Comparison of ENCODE assay signal across 37 cellular contexts in genomic region chr12:132639996-132640520, GRCh38. TPM values are rescaled to one million over a fixed set of nuclear protein-coding genes. Genes with fewer than 3 reads are reported as not detected.
"Had no signal": no experiment of that assay in that cellular context is flagged by ENCODE, and none has a peak within 500 bp of the region (broad histone marks: within the 10 kb centered on the region; RNA-seq: fewer than 3 reads in every experiment).

No MANE protein-coding gene starts in this region.

- H3K9me3 Mint-ChIP-seq: activated CD4-positive, alpha-beta memory T cell treated with anti-CD3 and anti-CD28 coated beads for 36 hours; activated CD4-positive, alpha-beta T cell treated with anti-CD3 and anti-CD28 coated beads, Interleukin-2, amount 10 ng/mL, durations not matched to agents 24 days and 14 days; activated naive CD4-positive, alpha-beta T cell treated with anti-CD3 and anti-CD28 coated beads, Interleukin-2, amount 50 U/mL, for 24 hours; activated T-cell treated with anti-CD3 and anti-CD28 coated beads, Interleukin-2, amount 50 U/mL, for 4 hours; activated T-helper 17 cell treated with anti-CD3 and anti-CD28 coated beads, Interleukin-2, amount 50 U/mL, for 72 hours; mesothelial cell of epicardium; naive B cell; stimulated activated naive B cell treated with anti-CD40 and anti-IgM and Interleukin-4, amounts not matched to agents 10 μg/mL and 1 μg/mL and 100 μg/mL, for 72 hours had no signal

- H3K4me1 ChIP-seq: adrenal gland, body of pancreas, right atrium auricular region, transverse colon had no signal

- ATAC-seq: activated CD4-positive, CD25-positive, alpha-beta regulatory T cell treated with anti-CD3 and anti-CD28 coated beads, Interleukin-2, amount 50 U/mL, for 24 hours; activated T-cell treated with anti-CD3 and anti-CD28 coated beads, Interleukin-2, amount 50 U/mL, for 4 hours; activated T-helper 17 cell treated with anti-CD3 and anti-CD28 coated beads, Interleukin-2, amount 50 U/mL, for 72 hours; body of pancreas; gastroesophageal sphincter; left ventricle myocardium superior; stimulated activated naive B cell treated with anti-CD40 and anti-IgM and Interleukin-4, amounts not matched to agents 10 μg/mL and 1 μg/mL and 100 μg/mL, for 72 hours had no signal

- H3K9me3 ChIP-seq: adrenal gland, body of pancreas, gastroesophageal sphincter, right atrium auricular region, transverse colon had no signal

- H3K27ac ChIP-seq: adrenal gland, body of pancreas, coronary artery, dorsolateral prefrontal cortex, gastroesophageal sphincter, right atrium auricular region, transverse colon, WERI-Rb-1 had no signal

- H3K4me3 ChIP-seq: adrenal gland, body of pancreas, coronary artery, dorsolateral prefrontal cortex, gastroesophageal sphincter, hepatocyte, right atrium auricular region, smooth muscle cell, transverse colon had no signal

- H3K27me3 Mint-ChIP-seq: activated CD4-positive, alpha-beta memory T cell treated with anti-CD3 and anti-CD28 coated beads for 36 hours; activated CD4-positive, alpha-beta T cell treated with anti-CD3 and anti-CD28 coated beads, Interleukin-2, amount 10 ng/mL, durations not matched to agents 24 days and 14 days; activated naive CD4-positive, alpha-beta T cell treated with anti-CD3 and anti-CD28 coated beads, Interleukin-2, amount 50 U/mL, for 24 hours; activated T-helper 17 cell treated with anti-CD3 and anti-CD28 coated beads, Interleukin-2, amount 50 U/mL, for 72 hours; naive B cell; stimulated activated naive B cell treated with anti-CD40 and anti-IgM and Interleukin-4, amounts not matched to agents 10 μg/mL and 1 μg/mL and 100 μg/mL, for 72 hours had no signal

- H3K27ac Mint-ChIP-seq: activated CD4-positive, alpha-beta memory T cell treated with anti-CD3 and anti-CD28 coated beads for 36 hours; activated CD4-positive, alpha-beta T cell treated with anti-CD3 and anti-CD28 coated beads, Interleukin-2, amount 10 ng/mL, durations not matched to agents 24 days and 14 days; activated naive CD4-positive, alpha-beta T cell treated with anti-CD3 and anti-CD28 coated beads, Interleukin-2, amount 50 U/mL, for 24 hours; activated T-helper 17 cell treated with anti-CD3 and anti-CD28 coated beads, Interleukin-2, amount 50 U/mL, for 72 hours; mesothelial cell of epicardium; stimulated activated naive B cell treated with anti-CD40 and anti-IgM and Interleukin-4, amounts not matched to agents 10 μg/mL and 1 μg/mL and 100 μg/mL, for 72 hours had no signal

- H3K27me3 ChIP-seq: adrenal gland, body of pancreas, dorsolateral prefrontal cortex, gastroesophageal sphincter, hepatocyte, right atrium auricular region, transverse colon had no signal

- H3K4me1 Mint-ChIP-seq: activated naive CD4-positive, alpha-beta T cell treated with anti-CD3 and anti-CD28 coated beads, Interleukin-2, amount 50 U/mL, for 24 hours; activated T-helper 17 cell treated with anti-CD3 and anti-CD28 coated beads, Interleukin-2, amount 50 U/mL, for 72 hours; mesothelial cell of epicardium had no signal

- DNase-seq: activated CD4-positive, alpha-beta memory T cell treated with anti-CD3 and anti-CD28 coated beads for 36 hours; activated CD4-positive, alpha-beta T cell treated with anti-CD3 and anti-CD28 coated beads, Interleukin-2, amount 10 ng/mL, durations not matched to agents 24 days and 14 days; activated gamma-delta T cell treated with Interleukin-2 at 50 U/mL for 16 hours; activated T-cell treated with anti-CD3 and anti-CD28 coated beads, Interleukin-2, amount 50 U/mL, for 4 hours; adrenal gland; body of pancreas; dorsolateral prefrontal cortex; effector memory CD4-positive, alpha-beta T cell; erythroblast; islet precursor cell; left ventricle myocardium superior; naive B cell; occipital lobe; stimulated activated CD4-positive, alpha-beta T cell treated with anti-CD3 and anti-CD28 coated beads, Interleukin-15, amount 100 ng/mL, for 24 hours; stimulated activated CD4-positive, alpha-beta T cell treated with anti-CD3 and anti-CD28 coated beads, Interleukin-2, amount 100 ng/mL, for 24 hours; stimulated activated naive B cell treated with anti-CD40 and anti-IgM and Interleukin-4, amounts not matched to agents 10 μg/mL and 1 μg/mL and 100 μg/mL, for 72 hours; transverse colon; WERI-Rb-1 had no signal

- H3K4me3 Mint-ChIP-seq: activated CD4-positive, alpha-beta memory T cell treated with anti-CD3 and anti-CD28 coated beads for 36 hours; activated CD4-positive, alpha-beta T cell treated with anti-CD3 and anti-CD28 coated beads, Interleukin-2, amount 10 ng/mL, durations not matched to agents 24 days and 14 days; activated naive CD4-positive, alpha-beta T cell treated with anti-CD3 and anti-CD28 coated beads, Interleukin-2, amount 50 U/mL, for 24 hours; activated T-cell treated with anti-CD3 and anti-CD28 coated beads, Interleukin-2, amount 50 U/mL, for 4 hours; activated T-helper 17 cell treated with anti-CD3 and anti-CD28 coated beads, Interleukin-2, amount 50 U/mL, for 72 hours; mesothelial cell of epicardium; naive B cell; stimulated activated naive B cell treated with anti-CD40 and anti-IgM and Interleukin-4, amounts not matched to agents 10 μg/mL and 1 μg/mL and 100 μg/mL, for 72 hours had no signal

RNA-seq across cellular contexts. Expression of gene P2RX2, which starts 21.5 kb away (rescaled TPM):
- total RNA-seq: activated CD4-positive, alpha-beta memory T cell treated with anti-CD3 and anti-CD28 coated beads for 36 hours; activated CD4-positive, alpha-beta T cell treated with anti-CD3 and anti-CD28 coated beads, Interleukin-2, amount 10 ng/mL, durations not matched to agents 24 days and 14 days; activated T-cell treated with anti-CD3 and anti-CD28 coated beads, Interleukin-2, amount 50 U/mL, for 4 hours; activated T-helper 17 cell treated with anti-CD3 and anti-CD28 coated beads, Interleukin-2, amount 50 U/mL, for 72 hours; cerebellum; fibroblast of lung; fibroblast of villous mesenchyme; hepatocyte; left ventricle myocardium superior; lung microvascular endothelial cell; occipital lobe; pulmonary artery endothelial cell; right atrium auricular region; smooth muscle cell; T-helper 1 cell treated with Interleukin-12 subunit alpha and Interleukin-12 subunit beta and Interleukin-4 antibody, amounts not matched to agents 30 ng/mL and 1 ng/mL, for 36 hours; temporal lobe; urinary bladder had no signal
- polyA plus RNA-seq: aorta, fibroblast of lung, hepatocyte, neural cell, smooth muscle cell had no signal

RNA-seq across cellular contexts. Expression of gene LRCOL1, which starts 29.7 kb away (rescaled TPM):
- total RNA-seq: activated CD4-positive, alpha-beta memory T cell treated with anti-CD3 and anti-CD28 coated beads for 36 hours; activated CD4-positive, alpha-beta T cell treated with anti-CD3 and anti-CD28 coated beads, Interleukin-2, amount 10 ng/mL, durations not matched to agents 24 days and 14 days; activated T-cell treated with anti-CD3 and anti-CD28 coated beads, Interleukin-2, amount 50 U/mL, for 4 hours; activated T-helper 17 cell treated with anti-CD3 and anti-CD28 coated beads, Interleukin-2, amount 50 U/mL, for 72 hours; body of pancreas; cerebellum; fibroblast of villous mesenchyme; gastroesophageal sphincter; hepatocyte; left ventricle myocardium superior; mesothelial cell of epicardium; occipital lobe; pulmonary artery endothelial cell; right atrium auricular region; smooth muscle cell; T-helper 1 cell treated with Interleukin-12 subunit alpha and Interleukin-12 subunit beta and Interleukin-4 antibody, amounts not matched to agents 30 ng/mL and 1 ng/mL, for 36 hours; temporal lobe; transverse colon; urinary bladder had no signal
- polyA plus RNA-seq: fibroblast of lung, neural cell, smooth muscle cell had no signal
